1 cellular context compared by ENCODE assay signal in the genomic region with DNA sequence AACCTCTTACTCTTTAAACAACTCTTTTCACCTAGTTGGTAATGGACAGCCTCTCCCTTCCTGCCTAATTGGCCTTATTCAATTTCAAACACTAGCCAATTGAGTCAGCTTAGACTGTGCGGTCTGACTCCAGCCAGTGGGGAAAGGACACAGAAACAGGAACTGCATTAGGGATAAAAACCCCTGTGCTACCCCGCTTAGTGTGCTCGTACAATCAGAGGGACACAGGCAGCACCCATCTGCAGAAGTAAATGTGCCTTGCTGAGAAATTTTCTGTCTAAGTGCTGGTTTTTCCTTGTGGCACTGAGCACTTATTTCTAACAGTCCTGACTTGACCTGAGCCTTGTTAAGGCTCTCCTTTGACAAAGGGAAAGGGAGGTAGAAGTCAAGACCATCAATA.
TF ChIP-seq lines count a peak whose summit lies in the region.

No MANE protein-coding gene starts in this region.

TF ChIP-seq in K562, 482 proteins besides CTCF, POLR2A, EP300 and RAD21 (continued from another document):
- TF ChIP-seq, protein P1, sequence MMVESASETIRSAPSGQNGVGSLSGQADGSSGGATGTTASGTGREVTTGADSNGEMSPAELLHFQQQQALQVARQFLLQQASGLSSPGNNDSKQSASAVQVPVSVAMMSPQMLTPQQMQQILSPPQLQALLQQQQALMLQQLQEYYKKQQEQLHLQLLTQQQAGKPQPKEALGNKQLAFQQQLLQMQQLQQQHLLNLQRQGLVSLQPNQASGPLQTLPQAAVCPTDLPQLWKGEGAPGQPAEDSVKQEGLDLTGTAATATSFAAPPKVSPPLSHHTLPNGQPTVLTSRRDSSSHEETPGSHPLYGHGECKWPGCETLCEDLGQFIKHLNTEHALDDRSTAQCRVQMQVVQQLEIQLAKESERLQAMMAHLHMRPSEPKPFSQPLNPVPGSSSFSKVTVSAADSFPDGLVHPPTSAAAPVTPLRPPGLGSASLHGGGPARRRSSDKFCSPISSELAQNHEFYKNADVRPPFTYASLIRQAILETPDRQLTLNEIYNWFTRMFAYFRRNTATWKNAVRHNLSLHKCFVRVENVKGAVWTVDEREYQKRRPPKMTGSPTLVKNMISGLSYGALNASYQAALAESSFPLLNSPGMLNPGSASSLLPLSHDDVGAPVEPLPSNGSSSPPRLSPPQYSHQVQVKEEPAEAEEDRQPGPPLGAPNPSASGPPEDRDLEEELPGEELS (CRISPR knock-in tag; IDR thresholded peaks at IDR 0.05; ENCODE audit: borderline replicate concordance): no peak
- TF ChIP-seq XRCC3 (IDR thresholded peaks at IDR 0.05) (peak; percentile 85; the same call in 1 of the 2 replicates), SP2 (IDR thresholded peaks at IDR 0.05; ENCODE audit: extremely low read depth, low read depth, low read length, poor library complexity, severe bottlenecking) (no peak), CBX1 (IDR thresholded peaks at IDR 0.05; ENCODE audit: low read depth) (peak; percentile 90; the same call in 1 of the 2 replicates), TRIM28 (IDR thresholded peaks at IDR 0.05) (peak; percentile 99), BRCA1 (IDR thresholded peaks at IDR 0.05) (no peak), BRCA1 (CRISPR knock-in tag; IDR thresholded peaks at IDR 0.05) (no peak), ZNF280B (CRISPR knock-in tag; IDR thresholded peaks at IDR 0.05) (0 out of 2 replicates have a peak, but pooled peaks have one; percentile 38), SIN3A (IDR thresholded peaks at IDR 0.05; ENCODE audit: borderline replicate concordance in 2 of 2, control insufficient read depth in 1 of 2, low read depth in 2 of 2, low read length in 2 of 2) (no peak), ZNF239 (CRISPR knock-in tag; IDR thresholded peaks at IDR 0.05) (no peak), ZNF445 (CRISPR knock-in tag; IDR thresholded peaks at IDR 0.05; ENCODE audit: low read depth) (peak; percentile 76; the same call in 1 of the 2 replicates), SPI1 (IDR thresholded peaks at IDR 0.05; ENCODE audit: borderline replicate concordance, low read depth, low read length) (peak; percentile 58; the same call in 1 of the 2 replicates), CBX3 (IDR thresholded peaks at IDR 0.05; ENCODE audit: borderline replicate concordance in 1 of 2, low read length in 2 of 2) (peak in 1 of 2 experiments; percentile 99; a peak in 2 of 3 replicates), ZNF280A (IDR thresholded peaks at IDR 0.05; ENCODE audit: low read depth, partially characterized antibody) (peak; percentile 98)
TF ChIP-seq in K562: peak in this region for 14.
